Comparison of ENCODE assay signal across 20 cellular contexts in genomic region chr3:13041113-13041776, GRCh38. TPM values are rescaled to one million over a fixed set of nuclear protein-coding genes. Genes with fewer than 3 reads are reported as not detected.
DNase-seq lines count a peak whose midpoint lies in the region; ATAC-seq, FAIRE-seq and TF ChIP-seq lines count a peak whose summit lies in the region.
"Had no signal": no experiment of that assay in that cellular context is flagged by ENCODE, and none has a peak within 500 bp of the region (broad histone marks: within the 10 kb centered on the region; RNA-seq: fewer than 3 reads in every experiment).

No MANE protein-coding gene starts in this region.

- POLR2A ChIA-PET in K562 (lab: Yijun Ruan, JAX) = no interaction called here

- H3K4me3 Mint-ChIP-seq in activated naive CD4-positive, alpha-beta T cell treated with anti-CD3 and anti-CD28 coated beads, Interleukin-2, amount 50 U/mL, for 24 hours = no peak overlapping the region
- no peak overlapping the region for H3K4me3 Mint-ChIP-seq in memory B cell
- H3K4me3 Mint-ChIP-seq: activated CD8-positive, alpha-beta T cell treated with anti-CD3 and anti-CD28 coated beads, Interleukin-2, amount 10 ng/mL, durations not matched to agents 7 days and 5 days had no signal

- H2AFZ ChIP-seq in K562 (ENCODE audit: low read depth, low read length) = no peak overlapping the region

- H3K27me3 Mint-ChIP-seq in activated naive CD4-positive, alpha-beta T cell treated with anti-CD3 and anti-CD28 coated beads, Interleukin-2, amount 50 U/mL, for 24 hours = no peaks in the 10 kb centered on the region
- H3K27me3 Mint-ChIP-seq in memory B cell = no peaks in the 10 kb centered on the region

- no peaks in the 10 kb centered on the region for H3K9me3 ChIP-seq in K562 (replicated peaks; ENCODE audit: control insufficient read depth, insufficient read depth, low read depth, low read length)
- H3K9me3 ChIP-seq in suprapubic skin = no peaks in the 10 kb centered on the region
- H3K9me3 ChIP-seq: heart left ventricle, neutrophil had no signal

- no peak for DNase-seq in activated naive CD4-positive, alpha-beta T cell (lab: John Stamatoyannopoulos, UW)
- DNase-seq in K562 (ENCODE audit: extremely low read depth in 1 of 4, low spot score in 3 of 4) (peak; percentile 61 to 74 (median 70)), memory B cell (ENCODE audit: low spot score in 2 of 2) (no peak), NCI-H446 treated with DMSO at 0.1 percent for 48 hours (lab: John Stamatoyannopoulos, UW) (no peak), GM19238 (ENCODE audit: insufficient read length, low spot score) (no peak), suprapubic skin (ENCODE audit: low spot score in 2 of 2) (no peak)
- DNase-seq: 8988T; activated CD4-positive, CD25-positive, alpha-beta regulatory T cell treated with anti-CD3 and anti-CD28 coated beads, Interleukin-2, amount 50 U/mL, for 72 hours; dermis blood vessel endothelial cell; DND-41; heart left ventricle; midbrain; NCI-H2081 treated with DMSO at 0.1 percent for 48 hours; NCI-H510A; small intestine had no signal

- in situ Hi-C loops in K562 (cut with MboI) = no loop called here

- no peak overlapping the region for H3K4me3 ChIP-seq in K562
- no peak overlapping the region for H3K4me3 ChIP-seq in suprapubic skin
- H3K4me3 ChIP-seq: heart left ventricle had no signal

- peaks cover 67 to 82% of the 10 kb centered on the region in 2 experiments for H3K27me3 ChIP-seq in K562 (ENCODE audit: control insufficient read depth in 2 of 2, insufficient read depth in 2 of 2, low read length in 2 of 2)
- H3K27me3 ChIP-seq in suprapubic skin = no peaks in the 10 kb centered on the region
- H3K27me3 ChIP-seq: heart left ventricle had no signal

- no peak overlapping the region for H3K27ac ChIP-seq in K562 (ENCODE audit: extremely low read depth, low read depth, low read length)
- no peak overlapping the region for H3K27ac ChIP-seq in suprapubic skin
- H3K27ac ChIP-seq: heart left ventricle, neutrophil had no signal

- no TSS peak for BruUV-seq in K562 (replicated peaks; lab: Mats Ljungman, UMichigan)

- peak; percentile 70 for FAIRE-seq in K562 (lab: Jason Lieb, UNC)
- FAIRE-seq: endothelial cell of umbilical vein, small intestine had no signal

- H3K4me1 ChIP-seq in K562 (replicated peaks in 1 of 2; ENCODE audit: control insufficient read depth in 2 of 2, insufficient read depth in 2 of 2, low read length in 2 of 2) (peaks cover 6 to 42% of the 10 kb centered on the region in 2 experiments; a peak in 4 of 5 replicates), suprapubic skin (peaks cover 13% of the 10 kb centered on the region)

- ATAC-seq in K562 (peak; percentile 70), memory B cell (ENCODE audit: low read depth) (no peak), HG02623 (IDR thresholded peaks at IDR 0.05; ENCODE audit: unreplicated experiment) (no peak)

- TF ChIP-seq CTCF in K562 (IDR thresholded peaks at IDR 0.05 in 2 of 3, conservative IDR thresholded peaks at IDR 0.05 in 1 of 3; ENCODE audit: insufficient read depth in 2 of 3, low read depth in 1 of 3, low read length in 3 of 3) (peak in 2 of 3 experiments; percentile 31 to 34; a peak in 3 of 6 replicates), suprapubic skin (IDR thresholded peaks at IDR 0.05) (no peak)

- H4K20me1 ChIP-seq in K562 (replicated peaks; ENCODE audit: control insufficient read depth, insufficient read depth, low read length) = peaks cover 11% of the 10 kb centered on the region; the same call in 1 of the 2 replicates

- H3K9ac ChIP-seq in K562 (ENCODE audit: insufficient read depth in 1 of 2, low read depth in 2 of 2, low read length in 2 of 2) = peak overlapping the region in 1 of 2 experiments; percentile 57; a peak in 1 of 4 replicates

- TF ChIP-seq RAD21 in K562 (CRISPR knock-in tag; conservative IDR thresholded peaks at IDR 0.05 in 1 of 2, IDR thresholded peaks at IDR 0.05 in 1 of 2) = no peak

- no peaks in the 10 kb centered on the region for H3K9me3 Mint-ChIP-seq in activated naive CD4-positive, alpha-beta T cell treated with anti-CD3 and anti-CD28 coated beads, Interleukin-2, amount 50 U/mL, for 24 hours
- no peaks in the 10 kb centered on the region for H3K9me3 Mint-ChIP-seq in memory B cell

- intact Hi-C loops in K562 (cut with micrococcal nuclease) = no loop called here

- no peak for TF ChIP-seq POLR2A in K562 (conservative IDR thresholded peaks at IDR 0.05)
- no peak for TF ChIP-seq POLR2A in suprapubic skin (IDR thresholded peaks at IDR 0.05)

- peak overlapping the region; percentile 4 for H3K27ac Mint-ChIP-seq in activated naive CD4-positive, alpha-beta T cell treated with anti-CD3 and anti-CD28 coated beads, Interleukin-2, amount 50 U/mL, for 24 hours
- peak overlapping the region; percentile 45 for H3K27ac Mint-ChIP-seq in memory B cell
- H3K27ac Mint-ChIP-seq: activated CD8-positive, alpha-beta T cell treated with anti-CD3 and anti-CD28 coated beads, Interleukin-2, amount 10 ng/mL, durations not matched to agents 7 days and 5 days had no signal

- no peaks in the 10 kb centered on the region for H3K36me3 Mint-ChIP-seq in activated naive CD4-positive, alpha-beta T cell treated with anti-CD3 and anti-CD28 coated beads, Interleukin-2, amount 50 U/mL, for 24 hours
- peaks cover 2% of the 10 kb centered on the region for H3K36me3 Mint-ChIP-seq in memory B cell

- H3K4me1 Mint-ChIP-seq in activated naive CD4-positive, alpha-beta T cell treated with anti-CD3 and anti-CD28 coated beads, Interleukin-2, amount 50 U/mL, for 24 hours = peaks cover 23% of the 10 kb centered on the region
- peaks cover 28% of the 10 kb centered on the region for H3K4me1 Mint-ChIP-seq in memory B cell

- WGBS in K562 (ENCODE audit: insufficient coverage, low coverage, missing lambda C conversion rate) = 24% methylated on average over 25 of the region's 26 CpGs
- WGBS in suprapubic skin = 88% methylated on average over 19 of the region's 26 CpGs

- CTCF ChIA-PET in K562 (lab: Yijun Ruan, JAX; ENCODE audit: low intra/inter-chr PET ratio) = no interaction called here

- H3K79me2 ChIP-seq in K562 (ENCODE audit: control insufficient read depth, insufficient read depth, low read length) = no peaks in the 10 kb centered on the region

- H3K36me3 ChIP-seq in K562 (ENCODE audit: control insufficient read depth, insufficient read depth, low read length) = no peaks in the 10 kb centered on the region
- H3K36me3 ChIP-seq in suprapubic skin = no peaks in the 10 kb centered on the region
- H3K36me3 ChIP-seq: heart left ventricle, neutrophil had no signal

- H3K9me1 ChIP-seq in K562 (ENCODE audit: control insufficient read depth, insufficient read depth, low read length) = no peaks in the 10 kb centered on the region

- no peak overlapping the region for H3K4me2 ChIP-seq in K562 (ENCODE audit: insufficient read depth, low read length)

- TF ChIP-seq EP300 in K562 (IDR thresholded peaks at IDR 0.05; ENCODE audit: low read length) = no peak
- TF ChIP-seq EP300 in suprapubic skin (IDR thresholded peaks at IDR 0.05) = no peak

TF ChIP-seq in K562, 482 proteins besides CTCF, POLR2A, EP300 and RAD21 (continues in another document):
- TF ChIP-seq ARID1B (IDR thresholded peaks at IDR 0.05) (peak; percentile 54; the same call in 1 of the 2 replicates), NEUROD1 (IDR thresholded peaks at IDR 0.05; ENCODE audit: borderline replicate concordance, low read depth, low read length, partially characterized antibody) (no peak), CXXC5 (CRISPR knock-in tag; IDR thresholded peaks at IDR 0.05) (peak; percentile 8; the same call in 1 of the 2 replicates), GABPB2 (CRISPR knock-in tag; conservative IDR thresholded peaks at IDR 0.05) (no peak), TCF7 (IDR thresholded peaks at IDR 0.05; ENCODE audit: borderline replicate concordance) (peak; percentile 91; the same call in 1 of the 2 replicates), RFX1 (IDR thresholded peaks at IDR 0.05) (peak; percentile 64)

RNA-seq across cellular contexts. Expression of gene IQSEC1, which starts 32.0 kb away (rescaled TPM):
- total RNA-seq in K562 (2011; cell fraction: chromatin; rRNA removed; ENCODE audit: low replicate concordance) = 36.0 and 90.4 TPM in 2 replicates
- total RNA-seq in K562 (2011; cell fraction: nucleolus; rRNA removed) = 51.7 and 55.4 TPM in 2 replicates
- total RNA-seq in K562 (2011; cell fraction: nucleoplasm; rRNA removed) = 35.6 and 39.8 TPM in 2 replicates
- total RNA-seq in K562 (2014; rRNA removed) (13.3 and 18.0 TPM in 2 replicates), K562 (2014; rRNA removed; fragmentation: Illumina TruSeq; extraction: Trizol) (3.8 and 4.8 TPM in 2 replicates), K562 (2015; rRNA removed; fragmentation: Illumina TruSeq; extraction: Trizol) (5.2 and 6.4 TPM in 2 replicates), K562 (2021) (37.1 and 39.0 TPM in 2 replicates), suprapubic skin (10 to 100 TPM; 26.7 to 52.4 (median 35.5) TPM)
- polyA plus RNA-seq in K562 (2011; rRNA removed) (6.8 and 8.4 TPM in 2 replicates), K562 (2014; fragmentation: Illumina TruSeq; extraction: Trizol) (16.9 and 19.0 TPM in 2 replicates), K562 (2014; fragmentation: Nextera tagmentation; extraction: Ambion mirVana) (under 1 TPM; 0.56 to 0.79 TPM), K562 (2014; rRNA removed) (14.2 and 15.1 TPM in 2 replicates)
- polyA plus RNA-seq in K562 (2011; cell fraction: cytosol; rRNA removed) = 5.8 and 6.7 TPM in 2 replicates
- polyA plus RNA-seq in K562 (2011; cell fraction: nucleus; rRNA removed) = 29.7 and 45.3 TPM in 2 replicates
- 15.4 and 16.4 TPM in 2 replicates for polyA plus RNA-seq in K562 (2012)
- 8.4 and 9.3 TPM in 2 replicates for polyA minus RNA-seq in K562 (2011; rRNA and poly(A)+ RNA removed)
- polyA minus RNA-seq in K562 (2011; cell fraction: cytosol; rRNA and poly(A)+ RNA removed) = 17.1 and 22.1 TPM in 2 replicates
- polyA minus RNA-seq in K562 (2011; cell fraction: nucleus; rRNA and poly(A)+ RNA removed) = 46.3 and 58.3 TPM in 2 replicates

Comparison
In these comparisons a context has a peak if more than half of its experiments do, and no peak if none do; other contexts are left out.
1. DNase-seq: peak in K562 (4 of 4); none in activated naive CD4-positive, alpha-beta T cell (0 of 4), memory B cell (0 of 2), NCI-H446 treated with DMSO at 0.1 percent for 48 hours (single experiment), GM19238 (single experiment) and suprapubic skin (0 of 2).
2. CTCF ChIP-seq: peak in K562 (2 of 3); none in suprapubic skin (0 of 2).